12 cellular contexts compared by ENCODE assay signal in the genomic region with DNA sequence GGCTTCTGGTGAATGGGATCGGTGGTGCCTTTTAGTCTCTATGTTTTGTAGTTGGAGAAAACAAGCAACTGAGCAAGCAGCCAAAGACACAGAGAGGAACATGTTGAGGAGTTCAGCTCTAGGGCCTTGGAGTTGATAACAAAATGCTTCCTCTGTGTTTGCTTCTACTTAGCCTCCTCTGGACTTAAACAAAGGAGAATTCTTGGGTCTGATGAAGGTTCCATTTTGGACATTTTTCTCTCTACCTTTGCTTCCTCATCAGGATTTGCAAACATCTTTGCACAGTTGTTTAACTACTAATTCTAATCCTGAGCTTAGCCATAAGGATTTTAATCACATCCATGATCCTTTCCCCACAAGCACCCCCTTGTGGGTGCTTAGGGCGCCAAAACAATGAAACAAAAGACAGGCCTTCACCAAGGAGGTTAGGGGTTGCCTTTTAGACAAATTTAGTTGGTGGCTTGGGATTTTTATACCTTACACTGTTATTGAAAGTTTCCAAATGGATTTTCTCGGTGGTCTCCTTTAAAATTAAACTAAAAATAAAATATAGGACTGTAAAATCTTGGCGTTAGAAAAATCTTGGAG.
DNase-seq lines count a peak whose midpoint lies in the region; ATAC-seq, FAIRE-seq and TF ChIP-seq lines count a peak whose summit lies in the region.
"Had no signal": no experiment of that assay in that cellular context is flagged by ENCODE, and none has a peak within 500 bp of the region (broad histone marks: within the 10 kb centered on the region; RNA-seq: fewer than 3 reads in every experiment).

No MANE protein-coding gene starts in this region.

- H2AFZ ChIP-seq in SK-N-SH (ENCODE audit: low read depth) (no peak overlapping the region), H1 (ENCODE audit: low read length) (peak overlapping the region; percentile 6)

- H3K56ac ChIP-seq in H1 (replicated peaks; ENCODE audit: insufficient read length, low read depth, low read length), result no peak overlapping the region

- no peak overlapping the region for H2BK12ac ChIP-seq in H1 (ENCODE audit: low read depth, low read length)

- H2BK120ac ChIP-seq in H1 (replicated peaks; ENCODE audit: low read depth, low read length), result no peak overlapping the region

- TF ChIP-seq POLR2A in H1 (IDR thresholded peaks at IDR 0.05; ENCODE audit: control extremely low read depth in 1 of 2, low read depth in 2 of 2, low read length in 2 of 2) (no peak), tibial nerve (IDR thresholded peaks at IDR 0.05) (no peak)

- intact Hi-C loops in colonic mucosa (cut with DNase I), result no loop called here

- CTCF ChIA-PET in SK-N-SH (lab: Yijun Ruan, JAX), result no interaction called here
- CTCF ChIA-PET in H1 (lab: Charles Lee; ENCODE audit: partially characterized antibody), result interaction anchor here (0.5 to 1.8 kb wide), 16 partner anchors 9 to 1271 kb away, joined by 3 to 11 read pairs (median 4); no protein-coding TSS in a partner anchor

- H3K4me2 ChIP-seq in SK-N-SH (no peak overlapping the region), H1 (ENCODE audit: insufficient read depth in 1 of 2, low read depth in 2 of 2, low read length in 2 of 2) (no peak overlapping the region)

- no peak overlapping the region for H3K14ac ChIP-seq in H1 (ENCODE audit: insufficient read length)

- no peaks in the 10 kb centered on the region for H3K9me2 ChIP-seq in SK-N-SH

- H3K23me2 ChIP-seq in H1 (ENCODE audit: low read depth, low read length), result peaks cover 2% of the 10 kb centered on the region; the same call in 1 of the 2 replicates

- peak; percentile 26; the same call in 1 of the 2 replicates for TF ChIP-seq CTCF in SK-N-SH (IDR thresholded peaks at IDR 0.05)
- peak; percentile 5 to 59 (median 38); a peak in 3 of 4 replicates for TF ChIP-seq CTCF in H1 (IDR thresholded peaks at IDR 0.05; ENCODE audit: control extremely low read depth in 1 of 3, insufficient read depth in 1 of 3, low read depth in 1 of 3, low read length in 3 of 3)
- TF ChIP-seq CTCF in colonic mucosa (IDR thresholded peaks at IDR 0.05), result no peak
- no peak for TF ChIP-seq CTCF in tibial nerve (IDR thresholded peaks at IDR 0.05)

- no peak overlapping the region for H3K18ac ChIP-seq in H1 (ENCODE audit: extremely low read depth, low read length)

- no peak overlapping the region for H2BK15ac ChIP-seq in H1 (ENCODE audit: low read length)

- no peaks in the 10 kb centered on the region for H3K79me1 ChIP-seq in H1 (ENCODE audit: low read depth, low read length)

- TF ChIP-seq EP300 in SK-N-SH (IDR thresholded peaks at IDR 0.05; ENCODE audit: borderline replicate concordance in 1 of 2, low read depth in 1 of 2, low read length in 1 of 2) (no peak), H1 (IDR thresholded peaks at IDR 0.05; ENCODE audit: borderline replicate concordance in 1 of 2, low read depth in 2 of 2, low read length in 2 of 2) (no peak), tibial nerve (IDR thresholded peaks at IDR 0.05) (no peak)

- H4K5ac ChIP-seq in H1 (ENCODE audit: insufficient read length, low read depth, low read length), result no peak overlapping the region

- POLR2A ChIA-PET in SK-N-SH (lab: Yijun Ruan, JAX), result no interaction called here
- POLR2A ChIA-PET in H1 (lab: Charles Lee; ENCODE audit: partially characterized antibody), result no interaction called here

- no peak for ATAC-seq in SK-N-SH treated with all-trans-retinoic acid at 6 μM for 48 hours
- ATAC-seq: heart left ventricle had no signal

- H3F3A ChIP-seq in SK-N-SH (replicated peaks; ENCODE audit: insufficient read depth), result peaks cover 11% of the 10 kb centered on the region

- TF ChIP-seq RAD21 in SK-N-SH (IDR thresholded peaks at IDR 0.05; ENCODE audit: low read length), result no peak
- TF ChIP-seq RAD21 in H1 (IDR thresholded peaks at IDR 0.05 in 1 of 2, conservative IDR thresholded peaks at IDR 0.05 in 1 of 2; ENCODE audit: low read depth in 2 of 2, low read length in 2 of 2), result peak; percentile 29 to 41; a peak in 2 of 4 replicates

- H3K4me3 ChIP-seq in SK-N-SH (ENCODE audit: low read depth in 2 of 2, low read length in 1 of 2) (no peak overlapping the region; a peak in 1 of 4 replicates), H1 (ENCODE audit: extremely low read depth in 1 of 4, insufficient read depth in 2 of 4, low read depth in 3 of 4, low read length in 4 of 4) (no peak overlapping the region), colonic mucosa (no peak overlapping the region), tibial nerve (no peak overlapping the region)
- H3K4me3 ChIP-seq: heart left ventricle had no signal

- H3K4ac ChIP-seq in H1 (replicated peaks; ENCODE audit: insufficient read length, low read depth, low read length), result no peak overlapping the region

- H3K4me1 ChIP-seq in SK-N-SH (ENCODE audit: control insufficient read depth in 1 of 2, insufficient read depth in 2 of 2, low read depth in 1 of 2, low read length in 1 of 2), result peaks cover 0 to 14% of the 10 kb centered on the region in 2 experiments; a peak in 2 of 4 replicates
- H3K4me1 ChIP-seq in H1 (replicated peaks in 1 of 4; ENCODE audit: control insufficient read depth in 3 of 4, insufficient read depth in 4 of 4, low read length in 3 of 4), result peaks cover 0 to 7% (median 3%) of the 10 kb centered on the region in 4 experiments; a peak in 3 of 7 replicates
- H3K4me1 ChIP-seq in colonic mucosa, result no peaks in the 10 kb centered on the region
- H3K4me1 ChIP-seq in tibial nerve, result no peaks in the 10 kb centered on the region

- H3K36me3 ChIP-seq in SK-N-SH (replicated peaks in 1 of 2; ENCODE audit: control insufficient read depth in 1 of 2, insufficient read depth in 2 of 2, low read length in 1 of 2), result no peaks in the 10 kb centered on the region
- H3K36me3 ChIP-seq in H1 (ENCODE audit: control insufficient read depth in 2 of 4, insufficient read depth in 4 of 4, low read length in 3 of 4), result no peaks in the 10 kb centered on the region
- no peaks in the 10 kb centered on the region for H3K36me3 ChIP-seq in colonic mucosa
- no peaks in the 10 kb centered on the region for H3K36me3 ChIP-seq in tibial nerve
- H3K36me3 ChIP-seq: heart left ventricle had no signal

- no peaks in the 10 kb centered on the region for H4K20me1 ChIP-seq in SK-N-SH (ENCODE audit: insufficient read depth)
- no peaks in the 10 kb centered on the region for H4K20me1 ChIP-seq in H1 (replicated peaks in 1 of 2; ENCODE audit: control insufficient read depth in 1 of 2, insufficient read depth in 2 of 2, low read length in 2 of 2)

- no peak overlapping the region for H2AK5ac ChIP-seq in H1 (ENCODE audit: low read depth, low read length)

- H2BK5ac ChIP-seq in H1 (ENCODE audit: low read depth, low read length), result no peak overlapping the region

- FAIRE-seq in H1 (lab: Jason Lieb, UNC), result peak; percentile 39
- FAIRE-seq: GM19239 had no signal

- no peaks in the 10 kb centered on the region for H3K79me2 ChIP-seq in SK-N-SH (ENCODE audit: insufficient read depth)
- no peaks in the 10 kb centered on the region for H3K79me2 ChIP-seq in H1 (ENCODE audit: control insufficient read depth in 1 of 2, insufficient read depth in 2 of 2, low read length in 2 of 2)

- H3K27me3 ChIP-seq in SK-N-SH (ENCODE audit: insufficient read depth), result peaks cover 8% of the 10 kb centered on the region; the same call in 1 of the 2 replicates
- H3K27me3 ChIP-seq in H1 (replicated peaks in 1 of 4; ENCODE audit: control insufficient read depth in 3 of 4, extremely low read depth in 1 of 4, insufficient read depth in 3 of 4, low read length in 3 of 4), result peaks cover 1 to 14% (median 12%) of the 10 kb centered on the region in 4 experiments
- no peaks in the 10 kb centered on the region for H3K27me3 ChIP-seq in colonic mucosa
- no peaks in the 10 kb centered on the region for H3K27me3 ChIP-seq in tibial nerve

- H3K9ac ChIP-seq in SK-N-SH (no peak overlapping the region), H1 (replicated peaks in 1 of 4; ENCODE audit: extremely low read depth in 1 of 4, low read depth in 3 of 4, low read length in 3 of 4) (no peak overlapping the region), colonic mucosa (ENCODE audit: low read depth in 2 of 2, low read length in 2 of 2) (no peak overlapping the region)

- no peak overlapping the region for H2BK20ac ChIP-seq in H1 (ENCODE audit: low read length)

- WGBS in SK-N-SH (ENCODE audit: low lambda C conversion rate), result 31% methylated on average over 4 of the region's 4 CpGs
- WGBS in H1 (ENCODE audit: extremely low coverage in 1 of 2, insufficient coverage in 1 of 2, insufficient read length in 1 of 2, insufficient replicate concordance in 2 of 2, low coverage in 1 of 2, low lambda C conversion rate in 2 of 2, missing lambda C conversion rate in 1 of 2), 2 experiments, result 58% methylated on average over 4 of the region's 4 CpGs; no CpG with 5 or more reads in 1 of the 2 experiments
- WGBS in tibial nerve, 2 donors, result 41 to 46% methylated on average over 4 of the region's 4 CpGs

- H4K8ac ChIP-seq in H1 (ENCODE audit: extremely low read depth, insufficient read depth, low read length), result no peak overlapping the region

- DNase-seq in SK-N-SH, result peak; percentile 24
- peak; percentile 89 for DNase-seq in NCI-H82 (lab: John Stamatoyannopoulos, UW)
- no peak for DNase-seq in H1 (ENCODE audit: low read depth in 1 of 2, low spot score in 2 of 2)
- DNase-seq in superior temporal gyrus (ENCODE audit: extremely low spot score), result peak; percentile 61
- DNase-seq in colonic mucosa, result no peak
- no peak for DNase-seq in activated CD8-positive, alpha-beta memory T cell treated with anti-CD3 and anti-CD28 coated beads, Interleukin-2, amount 50 U/mL, for 4 hours
- no peak for DNase-seq in tibial nerve (ENCODE audit: low spot score in 2 of 2)
- DNase-seq: AML-193, heart left ventricle, NCI-H510A had no signal

- H4K91ac ChIP-seq in H1 (replicated peaks; ENCODE audit: insufficient read length, low read length), result no peak overlapping the region

- H3K9me3 ChIP-seq in SK-N-SH (no peaks in the 10 kb centered on the region), H1 (ENCODE audit: insufficient read depth in 2 of 2, low read depth in 1 of 2, low read length in 1 of 2) (no peaks in the 10 kb centered on the region), colonic mucosa (no peaks in the 10 kb centered on the region), tibial nerve (no peaks in the 10 kb centered on the region)
- H3K9me3 ChIP-seq: heart left ventricle had no signal

- no peak overlapping the region for H3K27ac ChIP-seq in SK-N-SH (ENCODE audit: low read depth in 2 of 2, low read length in 1 of 2)
- no peak overlapping the region for H3K27ac ChIP-seq in H1 (ENCODE audit: low read depth, low read length)
- no peak overlapping the region for H3K27ac ChIP-seq in colonic mucosa
- H3K27ac ChIP-seq in tibial nerve, result no peak overlapping the region
- H3K27ac ChIP-seq: heart left ventricle had no signal

- no peak overlapping the region for H3K23ac ChIP-seq in H1 (ENCODE audit: insufficient read length)

TF ChIP-seq in SK-N-SH, 30 proteins besides CTCF, POLR2A, EP300 and RAD21 (continues in another document):
- TF ChIP-seq ELF1 (IDR thresholded peaks at IDR 0.05), result no peak
- TF ChIP-seq FOXJ3 (CRISPR knock-in tag; IDR thresholded peaks at IDR 0.05), result no peak

TF ChIP-seq in SK-N-SH treated with all-trans-retinoic acid at 6 μM for 48 hours, 23 proteins besides CTCF, POLR2A, EP300 and RAD21 (continues in another document):
- TF ChIP-seq GLIS3 (CRISPR knock-in tag; IDR thresholded peaks at IDR 0.05) (no peak), TCF4 (CRISPR knock-in tag; IDR thresholded peaks at IDR 0.05; ENCODE audit: borderline replicate concordance) (no peak)

TF ChIP-seq in H1, 55 proteins besides CTCF, POLR2A, EP300 and RAD21 (continues in another document):
- TF ChIP-seq MAFK (IDR thresholded peaks at IDR 0.05; ENCODE audit: low read depth, low read length), result no peak

Comparison
In these comparisons a context has a peak if more than half of its experiments do, and no peak if none do; other contexts are left out.
1. DNase-seq: peak in SK-N-SH (single experiment), NCI-H82 (single experiment) and superior temporal gyrus (single experiment); none in H1 (0 of 2), colonic mucosa (single experiment), activated CD8-positive, alpha-beta memory T cell treated with anti-CD3 and anti-CD28 coated beads, Interleukin-2, amount 50 U/mL, for 4 hours (single experiment) and tibial nerve (0 of 2).
2. CTCF ChIP-seq: peak in SK-N-SH (single experiment) and H1 (3 of 3); none in colonic mucosa (single experiment) and tibial nerve (0 of 5).